In the genomic region with DNA sequence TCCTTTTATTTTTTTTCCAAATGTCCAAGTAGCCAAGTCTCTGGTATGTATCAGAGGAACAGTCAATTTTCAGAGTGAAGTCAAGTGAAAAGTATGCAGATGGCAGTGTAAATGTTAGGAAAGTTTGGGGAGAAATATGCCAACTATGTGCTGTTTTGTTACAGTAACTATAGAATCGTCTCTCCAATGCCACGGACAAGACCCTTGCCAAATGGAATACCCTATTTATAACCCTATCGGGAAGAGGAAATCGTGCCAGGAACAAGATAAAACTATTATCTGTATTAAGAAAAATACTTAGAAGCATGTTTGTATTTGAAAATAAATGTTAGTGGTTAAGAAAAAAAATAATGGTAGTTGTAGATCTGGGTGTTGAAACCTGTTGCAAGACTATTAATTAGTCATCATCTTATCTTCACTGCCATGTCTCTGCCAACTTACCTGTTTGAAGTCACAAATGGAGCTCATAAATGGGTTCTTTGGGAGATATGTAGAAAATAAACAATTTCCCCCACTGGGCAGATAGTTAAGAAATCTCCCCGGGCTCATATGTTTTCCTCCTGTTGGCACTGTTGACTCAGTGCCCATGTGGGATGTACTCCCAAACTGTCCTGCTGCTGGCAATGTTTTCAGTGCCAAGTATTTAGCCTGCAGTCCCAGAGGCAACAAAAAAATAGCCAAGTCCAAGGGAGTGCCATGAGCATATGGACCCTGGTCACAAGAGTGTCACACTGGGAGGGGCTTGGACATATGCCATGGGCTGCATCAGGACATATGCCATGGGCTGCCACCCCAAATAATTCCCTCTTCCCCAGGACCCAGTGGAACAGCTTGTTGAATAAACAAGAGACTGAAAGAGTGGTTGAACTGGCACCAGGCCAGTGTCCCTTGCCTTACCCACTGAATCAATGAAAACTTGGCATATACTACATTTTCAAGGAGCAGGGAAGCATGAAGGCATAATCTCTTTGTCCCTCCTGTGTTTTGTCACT, we compare ENCODE assay signal across 9 cellular contexts.
DNase-seq lines count a peak whose midpoint lies in the region; ATAC-seq, FAIRE-seq and TF ChIP-seq lines count a peak whose summit lies in the region.
"Had no signal": no experiment of that assay in that cellular context is flagged by ENCODE, and none has a peak within 500 bp of the region (broad histone marks: within the 10 kb centered on the region; RNA-seq: fewer than 3 reads in every experiment).

No MANE protein-coding gene starts in this region.

- H3K36me3 Mint-ChIP-seq in type B pancreatic cell = no peaks in the 10 kb centered on the region

- DNase-seq in HTR-8/SVneo (ENCODE audit: insufficient read length, low spot score) = no peak
- peak; percentile 56 for DNase-seq in T1000 (lab: John Stamatoyannopoulos, UW)
- peak; percentile 51 to 83 (median 58) for DNase-seq in right cardiac atrium
- DNase-seq in type B pancreatic cell (ENCODE audit: extremely low spot score, unreplicated experiment) = no peak
- no peak for DNase-seq in iPS-NIHi7 (ENCODE audit: extremely low spot score)
- DNase-seq in NCI-H2107 treated with DMSO at 0.1 percent for 48 hours (lab: John Stamatoyannopoulos, UW; ENCODE audit: unreplicated experiment) = no peak
- DNase-seq: activated CD4-positive, alpha-beta T cell treated with anti-CD3 and anti-CD28 coated beads for 36 hours; stimulated activated naive CD8-positive, alpha-beta T cell treated with anti-CD3 and anti-CD28 coated beads, Interleukin-15, amount 100 ng/mL, for 72 hours had no signal

- H3K4me1 Mint-ChIP-seq in type B pancreatic cell (ENCODE audit: unreplicated experiment) = peaks cover 14% of the 10 kb centered on the region
- H3K4me1 Mint-ChIP-seq: activated CD4-positive, alpha-beta T cell treated with anti-CD3 and anti-CD28 coated beads for 36 hours; stimulated activated naive CD8-positive, alpha-beta T cell treated with anti-CD3 and anti-CD28 coated beads, Interleukin-15, amount 100 ng/mL, for 72 hours had no signal

- ATAC-seq in right cardiac atrium = peak; percentile 71 to 81
- ATAC-seq in GM18517 (IDR thresholded peaks at IDR 0.05; ENCODE audit: unreplicated experiment) = no peak
- ATAC-seq: activated CD4-positive, alpha-beta T cell treated with anti-CD3 and anti-CD28 coated beads for 36 hours; stimulated activated naive CD8-positive, alpha-beta T cell treated with anti-CD3 and anti-CD28 coated beads, Interleukin-15, amount 100 ng/mL, for 72 hours had no signal

- no peaks in the 10 kb centered on the region for H3K27me3 ChIP-seq in right cardiac atrium (ENCODE audit: control insufficient read depth, insufficient read depth)

- H3K27ac Mint-ChIP-seq in type B pancreatic cell = peak overlapping the region; percentile 8
- H3K27ac Mint-ChIP-seq: activated CD4-positive, alpha-beta T cell treated with anti-CD3 and anti-CD28 coated beads for 36 hours had no signal

- H3K27ac ChIP-seq in right cardiac atrium (ENCODE audit: low read length) = peak overlapping the region; percentile 21

- intact Hi-C loops in right cardiac atrium (cut with DNase I) = loop anchor here in 1 of 4 donors (10.0 kb wide), 1 partner anchor 363 kb away; a partner anchor contains a TSS

- peaks cover 4% of the 10 kb centered on the region for H3K4me1 ChIP-seq in right cardiac atrium (ENCODE audit: control insufficient read depth, insufficient read depth, low read length)

- H3K4me3 Mint-ChIP-seq in type B pancreatic cell = no peak overlapping the region
- H3K4me3 Mint-ChIP-seq: activated CD4-positive, alpha-beta T cell treated with anti-CD3 and anti-CD28 coated beads for 36 hours; stimulated activated naive CD8-positive, alpha-beta T cell treated with anti-CD3 and anti-CD28 coated beads, Interleukin-15, amount 100 ng/mL, for 72 hours had no signal

- peaks cover 6% of the 10 kb centered on the region for H3K9me3 Mint-ChIP-seq in type B pancreatic cell
- H3K9me3 Mint-ChIP-seq: stimulated activated naive CD8-positive, alpha-beta T cell treated with anti-CD3 and anti-CD28 coated beads, Interleukin-15, amount 100 ng/mL, for 72 hours had no signal

- TF ChIP-seq CTCF in type B pancreatic cell (conservative IDR thresholded peaks at IDR 0.05) = no peak

- peak; percentile 74 for FAIRE-seq in HTR-8/SVneo (lab: Jason Lieb, UNC)

- H3K27me3 Mint-ChIP-seq in type B pancreatic cell = no peaks in the 10 kb centered on the region
- H3K27me3 Mint-ChIP-seq: activated CD4-positive, alpha-beta T cell treated with anti-CD3 and anti-CD28 coated beads for 36 hours; stimulated activated naive CD8-positive, alpha-beta T cell treated with anti-CD3 and anti-CD28 coated beads, Interleukin-15, amount 100 ng/mL, for 72 hours had no signal

- 16% methylated on average over 5 of the region's 5 CpGs for WGBS in right cardiac atrium

- no peaks in the 10 kb centered on the region for H3K9me3 ChIP-seq in right cardiac atrium (ENCODE audit: control insufficient read depth, low read length)

- no peak overlapping the region for H3K4me3 ChIP-seq in right cardiac atrium (ENCODE audit: low read length)

Comparison
In these comparisons a context has a peak if more than half of its experiments do, and no peak if none do; other contexts are left out.
1. DNase-seq: peak in T1000 (single experiment) and right cardiac atrium (3 of 3); none in HTR-8/SVneo (single experiment), type B pancreatic cell (single experiment), iPS-NIHi7 (single experiment) and NCI-H2107 treated with DMSO at 0.1 percent for 48 hours (single experiment).